ENCODE assay signal across 35 cellular contexts in the genomic region with DNA sequence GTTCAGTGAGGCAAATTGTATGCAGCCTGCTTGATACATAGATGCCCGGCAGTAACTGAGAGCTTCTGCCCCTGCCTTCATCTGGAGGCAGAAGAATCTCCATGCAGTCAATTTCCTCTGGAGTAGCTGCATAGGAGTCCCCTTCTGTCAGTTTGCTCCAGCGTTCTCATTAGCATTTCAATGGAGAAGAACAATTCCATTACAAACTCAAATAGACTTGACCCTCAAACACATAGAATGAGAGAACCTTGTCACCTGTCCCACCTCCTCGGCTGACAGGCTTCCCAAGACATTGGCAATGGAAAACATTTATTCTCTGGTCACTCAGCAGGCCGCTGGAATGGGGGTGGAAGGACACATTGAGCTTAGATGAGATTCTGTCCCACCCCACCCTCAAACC. TPM values are rescaled to one million over a fixed set of nuclear protein-coding genes. Genes with fewer than 3 reads are reported as not detected.
"Had no signal": no experiment of that assay in that cellular context is flagged by ENCODE, and none has a peak within 500 bp of the region (broad histone marks: within the 10 kb centered on the region; RNA-seq: fewer than 3 reads in every experiment).

No MANE protein-coding gene starts in this region.

- H3K27me3 Mint-ChIP-seq: central memory CD8-positive, alpha-beta T cell had no signal

- H3K4me3 ChIP-seq: ascending aorta, cardiac muscle cell had no signal

- H3K27ac Mint-ChIP-seq: activated CD4-positive, alpha-beta memory T cell treated with anti-CD3 and anti-CD28 coated beads, Interleukin-2, amount 10 ng/mL, durations not matched to agents 7 days and 5 days; activated CD4-positive, alpha-beta T cell treated with anti-CD3 and anti-CD28 coated beads for 36 hours; activated CD4-positive, alpha-beta T cell treated with anti-CD3 and anti-CD28 coated beads, Interleukin-2, amount 10 ng/mL, durations not matched to agents 7 days and 5 days; activated CD8-positive, alpha-beta memory T cell treated with anti-CD3 and anti-CD28 coated beads, Interleukin-2, amount 10 ng/mL, durations not matched to agents 7 days and 5 days; activated CD8-positive, alpha-beta T cell treated with anti-CD3 and anti-CD28 coated beads, Interleukin-2, amount 10 ng/mL, durations not matched to agents 7 days and 5 days; activated naive CD4-positive, alpha-beta T cell treated with anti-CD3 and anti-CD28 coated beads for 36 hours; activated naive CD4-positive, alpha-beta T cell treated with anti-CD3 and anti-CD28 coated beads, Interleukin-2, amount 50 U/mL, for 72 hours; activated naive CD8-positive, alpha-beta T cell treated with anti-CD3 and anti-CD28 coated beads, Interleukin-2, amount 10 ng/mL, durations not matched to agents 7 days and 5 days; activated naive CD8-positive, alpha-beta T cell treated with anti-CD3 and anti-CD28 coated beads, Interleukin-2, amount 50 U/mL, for 24 hours; activated T-cell treated with anti-CD3 and anti-CD28 coated beads, Interleukin-2, amount 50 U/mL, for 24 hours; activated T-helper 2 cell treated with anti-CD3 and anti-CD28 coated beads, Interferon-gamma antibody, Interleukin-2, Interleukin-4, amounts not matched to agents 10 μg/mL and 5 μg/mL and 100 μg/mL, durations not matched to agents 14 hours and 24 hours and 36 hours; T-helper 1 cell treated with Interleukin-12 subunit alpha and Interleukin-12 subunit beta and Interleukin-4 antibody, amounts not matched to agents 30 μg/mL and 1 μg/mL, for 36 hours; T-helper 2 cell treated with Interferon-gamma antibody and Interleukin-4, amounts not matched to agents 5 μg/mL and 100 μg/mL, for 36 hours had no signal

- ATAC-seq: activated CD4-positive, alpha-beta T cell treated with anti-CD3 and anti-CD28 coated beads for 36 hours; activated CD4-positive, CD25-positive, alpha-beta regulatory T cell treated with anti-CD3 and anti-CD28 coated beads, Interleukin-2, amount 50 U/mL, for 24 hours; activated CD8-positive, alpha-beta memory T cell treated with anti-CD3 and anti-CD28 coated beads, Interleukin-2, amount 10 ng/mL, durations not matched to agents 7 days and 5 days; activated CD8-positive, alpha-beta T cell treated with anti-CD3 and anti-CD28 coated beads, Interleukin-2, amount 10 ng/mL, durations not matched to agents 7 days and 5 days; activated naive CD4-positive, alpha-beta T cell treated with anti-CD3 and anti-CD28 coated beads, Interleukin-2, amount 50 U/mL, for 72 hours; activated naive CD8-positive, alpha-beta T cell treated with anti-CD3 and anti-CD28 coated beads, Interleukin-2, amount 50 U/mL, for 24 hours had no signal

- H3K4me3 Mint-ChIP-seq: activated CD4-positive, alpha-beta memory T cell treated with anti-CD3 and anti-CD28 coated beads, Interleukin-2, amount 10 ng/mL, durations not matched to agents 7 days and 5 days; activated CD4-positive, alpha-beta T cell treated with anti-CD3 and anti-CD28 coated beads for 36 hours; activated CD4-positive, alpha-beta T cell treated with anti-CD3 and anti-CD28 coated beads, Interleukin-2, amount 10 ng/mL, durations not matched to agents 7 days and 5 days; activated CD8-positive, alpha-beta memory T cell treated with anti-CD3 and anti-CD28 coated beads, Interleukin-2, amount 10 ng/mL, durations not matched to agents 7 days and 5 days; activated CD8-positive, alpha-beta T cell treated with anti-CD3 and anti-CD28 coated beads, Interleukin-2, amount 10 ng/mL, durations not matched to agents 7 days and 5 days; activated naive CD4-positive, alpha-beta T cell treated with anti-CD3 and anti-CD28 coated beads for 36 hours; activated naive CD8-positive, alpha-beta T cell treated with anti-CD3 and anti-CD28 coated beads, Interleukin-2, amount 10 ng/mL, durations not matched to agents 7 days and 5 days; activated naive CD8-positive, alpha-beta T cell treated with anti-CD3 and anti-CD28 coated beads, Interleukin-2, amount 50 U/mL, for 24 hours; activated T-cell treated with anti-CD3 and anti-CD28 coated beads, Interleukin-2, amount 50 U/mL, for 24 hours; brain; central memory CD8-positive, alpha-beta T cell; T-helper 1 cell treated with Interleukin-12 subunit alpha and Interleukin-12 subunit beta and Interleukin-4 antibody, amounts not matched to agents 30 μg/mL and 1 μg/mL, for 36 hours; T-helper 2 cell treated with Interferon-gamma antibody and Interleukin-4, amounts not matched to agents 5 μg/mL and 100 μg/mL, for 36 hours had no signal

- H3K4me1 ChIP-seq: ascending aorta had no signal

- H3K36me3 Mint-ChIP-seq: activated CD8-positive, alpha-beta memory T cell treated with anti-CD3 and anti-CD28 coated beads, Interleukin-2, amount 10 ng/mL, durations not matched to agents 7 days and 5 days; activated naive CD4-positive, alpha-beta T cell treated with anti-CD3 and anti-CD28 coated beads, Interleukin-2, amount 50 U/mL, for 72 hours; activated naive CD8-positive, alpha-beta T cell treated with anti-CD3 and anti-CD28 coated beads, Interleukin-2, amount 10 ng/mL, durations not matched to agents 7 days and 5 days had no signal

- H3K27ac ChIP-seq: ascending aorta, cardiac muscle cell, VCaP had no signal

- H3K9me3 Mint-ChIP-seq: activated CD4-positive, alpha-beta memory T cell treated with anti-CD3 and anti-CD28 coated beads, Interleukin-2, amount 10 ng/mL, durations not matched to agents 7 days and 5 days; activated naive CD4-positive, alpha-beta T cell treated with anti-CD3 and anti-CD28 coated beads for 36 hours; activated naive CD4-positive, alpha-beta T cell treated with anti-CD3 and anti-CD28 coated beads, Interleukin-2, amount 50 U/mL, for 72 hours; activated naive CD8-positive, alpha-beta T cell treated with anti-CD3 and anti-CD28 coated beads, Interleukin-2, amount 10 ng/mL, durations not matched to agents 7 days and 5 days; activated naive CD8-positive, alpha-beta T cell treated with anti-CD3 and anti-CD28 coated beads, Interleukin-2, amount 50 U/mL, for 24 hours; activated T-cell treated with anti-CD3 and anti-CD28 coated beads, Interleukin-2, amount 50 U/mL, for 24 hours; activated T-helper 2 cell treated with anti-CD3 and anti-CD28 coated beads, Interferon-gamma antibody, Interleukin-2, Interleukin-4, amounts not matched to agents 10 μg/mL and 5 μg/mL and 100 μg/mL, durations not matched to agents 14 hours and 24 hours and 36 hours; central memory CD8-positive, alpha-beta T cell; T-helper 1 cell treated with Interleukin-12 subunit alpha and Interleukin-12 subunit beta and Interleukin-4 antibody, amounts not matched to agents 30 μg/mL and 1 μg/mL, for 36 hours had no signal

- H3K27me3 ChIP-seq: ascending aorta, cardiac muscle cell had no signal

- H3K36me3 ChIP-seq: ascending aorta, cardiac muscle cell had no signal

- H3K4me1 Mint-ChIP-seq: central memory CD8-positive, alpha-beta T cell had no signal

- DNase-seq: activated CD4-positive, alpha-beta memory T cell treated with anti-CD3 and anti-CD28 coated beads, Interleukin-2, amount 10 ng/mL, durations not matched to agents 7 days and 5 days; activated CD4-positive, alpha-beta T cell treated with anti-CD3 and anti-CD28 coated beads for 1 hour; activated CD4-positive, alpha-beta T cell treated with anti-CD3 and anti-CD28 coated beads for 36 hours; activated CD4-positive, alpha-beta T cell treated with anti-CD3 and anti-CD28 coated beads for 48 hours; activated CD4-positive, alpha-beta T cell treated with anti-CD3 and anti-CD28 coated beads, Interleukin-2, amount 10 ng/mL, durations not matched to agents 7 days and 5 days; activated CD4-positive, alpha-beta T cell treated with anti-CD3 and anti-CD28 coated beads, Interleukin-2, amount 50 U/mL, for 48 hours; activated CD4-positive, CD25-positive, alpha-beta regulatory T cell; activated CD8-positive, alpha-beta memory T cell treated with anti-CD3 and anti-CD28 coated beads for 24 hours; activated CD8-positive, alpha-beta memory T cell treated with anti-CD3 and anti-CD28 coated beads, Interleukin-2, amount 10 ng/mL, durations not matched to agents 7 days and 5 days; activated CD8-positive, alpha-beta memory T cell treated with anti-CD3 and anti-CD28 coated beads, Interleukin-2, amount 50 U/mL, for 48 hours; activated CD8-positive, alpha-beta T cell treated with anti-CD3 and anti-CD28 coated beads, Interleukin-2, amount 10 ng/mL, durations not matched to agents 7 days and 5 days; activated effector memory CD4-positive, alpha-beta T cell treated with Interleukin-2 at 50 U/mL for 16 hours; activated gamma-delta T cell; activated naive CD4-positive, alpha-beta T cell treated with anti-CD3 and anti-CD28 coated beads for 36 hours; activated naive CD4-positive, alpha-beta T cell treated with anti-CD3 and anti-CD28 coated beads, Interleukin-2, amount 50 U/mL, for 16 hours; activated naive CD8-positive, alpha-beta T cell treated with anti-CD3 and anti-CD28 coated beads, Interleukin-2, amount 10 ng/mL, durations not matched to agents 7 days and 5 days; activated naive CD8-positive, alpha-beta T cell treated with anti-CD3 and anti-CD28 coated beads, Interleukin-2, amount 50 U/mL, for 24 hours; activated T-cell treated with anti-CD3 and anti-CD28 coated beads, Interleukin-2, amount 50 U/mL, for 24 hours; activated T-cell treated with anti-CD3 and anti-CD28 coated beads, Interleukin-2, amount 50 U/mL, for 48 hours; amygdala; anterior cingulate cortex; caudate nucleus; cerebellar nuclear complex; T-helper 1 cell; T-helper 9 cell had no signal

RNA-seq across cellular contexts. Expression of a gene that starts 45.6 kb away (rescaled TPM):
- total RNA-seq: activated CD4-positive, alpha-beta memory T cell treated with anti-CD3 and anti-CD28 coated beads, Interleukin-2, amount 10 ng/mL, durations not matched to agents 7 days and 5 days; activated CD4-positive, alpha-beta T cell treated with anti-CD3 and anti-CD28 coated beads, Interleukin-2, amount 10 ng/mL, durations not matched to agents 7 days and 5 days; activated CD8-positive, alpha-beta memory T cell treated with anti-CD3 and anti-CD28 coated beads, Interleukin-2, amount 10 ng/mL, durations not matched to agents 7 days and 5 days; ascending aorta had no signal
